In genomic region chr9:129100383-129101169, GRCh38 we compare ENCODE assay signal across 19 cellular contexts. TPM values are rescaled to one million over a fixed set of nuclear protein-coding genes. Genes with fewer than 3 reads are reported as not detected.
DNase-seq lines count a peak whose midpoint lies in the region; ATAC-seq, FAIRE-seq and TF ChIP-seq lines count a peak whose summit lies in the region.
"Had no signal": no experiment of that assay in that cellular context is flagged by ENCODE, and none has a peak within 500 bp of the region (broad histone marks: within the 10 kb centered on the region; RNA-seq: fewer than 3 reads in every experiment).

No MANE protein-coding gene starts in this region.

- POLR2A ChIA-PET in HepG2 (lab: Yijun Ruan, JAX): no interaction called here

- TF ChIP-seq CTCF in HepG2 (CRISPR knock-in tag; IDR thresholded peaks at IDR 0.05) (no peak), right lobe of liver (IDR thresholded peaks at IDR 0.05) (no peak), brain microvascular endothelial cell (IDR thresholded peaks at IDR 0.05; ENCODE audit: low read depth, low read length, missing control alignments) (peak; percentile 9)

- no peak overlapping the region for H3K4me3 Mint-ChIP-seq in activated naive CD8-positive, alpha-beta T cell treated with anti-CD3 and anti-CD28 coated beads, Interleukin-2, amount 50 U/mL, for 24 hours
- no peak overlapping the region for H3K4me3 Mint-ChIP-seq in effector memory CD8-positive, alpha-beta T cell
- H3K4me3 Mint-ChIP-seq: HFFc6 had no signal

- no peaks in the 10 kb centered on the region for H3K4me1 Mint-ChIP-seq in activated naive CD8-positive, alpha-beta T cell treated with anti-CD3 and anti-CD28 coated beads, Interleukin-2, amount 50 U/mL, for 24 hours
- H3K4me1 Mint-ChIP-seq in effector memory CD8-positive, alpha-beta T cell (ENCODE audit: low read depth in 2 of 2): no peaks in the 10 kb centered on the region

- in situ Hi-C loops in HepG2 (cut with HindIII; ENCODE audit: extremely low pct_ligation_motif_present, low pct_unique_long_range_greater_than_20kb) (no loop called here), brain microvascular endothelial cell (cut with HindIII; ENCODE audit: low pct_ligation_motif_present, low sequenced_read_pairs) (no loop called here)

- TF ChIP-seq EP300 in HepG2 (IDR thresholded peaks at IDR 0.05; ENCODE audit: low read depth in 2 of 2, low read length in 2 of 2) (no peak), HepG2 (CRISPR knock-in tag; IDR thresholded peaks at IDR 0.05; ENCODE audit: borderline replicate concordance) (no peak)

- H3K36me3 ChIP-seq in HepG2 (replicated peaks in 1 of 2; ENCODE audit: control insufficient read depth in 1 of 2, insufficient read depth in 2 of 2, low read length in 2 of 2) (peaks cover 0 to 3% of the 10 kb centered on the region in 2 experiments; a peak in 3 of 5 replicates), right lobe of liver (peaks cover 0 to 37% (median 17%) of the 10 kb centered on the region in 4 donors), brain microvascular endothelial cell (replicated peaks) (peaks cover 3% of the 10 kb centered on the region)

- H3K9me3 Mint-ChIP-seq in activated naive CD8-positive, alpha-beta T cell treated with anti-CD3 and anti-CD28 coated beads, Interleukin-2, amount 50 U/mL, for 24 hours: no peaks in the 10 kb centered on the region
- no peaks in the 10 kb centered on the region for H3K9me3 Mint-ChIP-seq in effector memory CD8-positive, alpha-beta T cell
- H3K9me3 Mint-ChIP-seq: HFFc6 had no signal

- H3K36me3 Mint-ChIP-seq in activated naive CD8-positive, alpha-beta T cell treated with anti-CD3 and anti-CD28 coated beads, Interleukin-2, amount 50 U/mL, for 24 hours (ENCODE audit: low read depth): no peaks in the 10 kb centered on the region
- H3K36me3 Mint-ChIP-seq in effector memory CD8-positive, alpha-beta T cell (ENCODE audit: insufficient read depth): peaks cover 3% of the 10 kb centered on the region

- no peaks in the 10 kb centered on the region for H3K4me1 ChIP-seq in HepG2 (ENCODE audit: insufficient read depth, low read length)
- no peaks in the 10 kb centered on the region for H3K4me1 ChIP-seq in right lobe of liver
- H3K4me1 ChIP-seq: A549 had no signal

- TF ChIP-seq RAD21 in HepG2 (CRISPR knock-in tag; IDR thresholded peaks at IDR 0.05): no peak

- no peaks in the 10 kb centered on the region for H3K79me2 ChIP-seq in HepG2 (ENCODE audit: insufficient read depth, low read length)

- no peak overlapping the region for H3K4me2 ChIP-seq in HepG2 (ENCODE audit: low read depth, low read length)
- H3K4me2 ChIP-seq: A549, KMS-11 had no signal

- TF ChIP-seq POLR2A in HepG2 (IDR thresholded peaks at IDR 0.05; ENCODE audit: insufficient read depth in 1 of 2, low read depth in 2 of 2, low read length in 2 of 2) (peak in 1 of 2 experiments; percentile 20; a peak in 1 of 4 replicates), right lobe of liver (IDR thresholded peaks at IDR 0.05) (no peak)

- FAIRE-seq in HepG2 (lab: Jason Lieb, UNC): no peak
- FAIRE-seq: A549, G401.6, GM12892 had no signal

- H3K27ac ChIP-seq in HepG2 (ENCODE audit: extremely low read length, insufficient read depth, low read length) (no peak overlapping the region), right lobe of liver (no peak overlapping the region), brain microvascular endothelial cell (no peak overlapping the region)
- H3K27ac ChIP-seq: A549, KMS-11 had no signal

- intact Hi-C loops in HepG2 (cut with micrococcal nuclease; ENCODE audit: unreplicated experiment) (no loop called here), right lobe of liver (cut with DNase I) (no loop called here)

- no peaks in the 10 kb centered on the region for H3K27me3 Mint-ChIP-seq in activated naive CD8-positive, alpha-beta T cell treated with anti-CD3 and anti-CD28 coated beads, Interleukin-2, amount 50 U/mL, for 24 hours
- no peaks in the 10 kb centered on the region for H3K27me3 Mint-ChIP-seq in effector memory CD8-positive, alpha-beta T cell

- H3K4me3 ChIP-seq in HepG2 (replicated peaks in 1 of 3; ENCODE audit: insufficient read depth in 1 of 3, low read depth in 2 of 3, low read length in 3 of 3): no peak overlapping the region
- no peak overlapping the region for H3K4me3 ChIP-seq in right lobe of liver
- no peak overlapping the region for H3K4me3 ChIP-seq in brain microvascular endothelial cell (ENCODE audit: low read depth, low read length)
- H3K4me3 ChIP-seq: A549 had no signal

- WGBS in HepG2 (ENCODE audit: low lambda C conversion rate): 87% methylated on average over 15 of the region's 28 CpGs
- WGBS in right lobe of liver (ENCODE audit: insufficient coverage, low coverage, low lambda C conversion rate, missing lambda C conversion rate): no CpG with 5 or more reads among the region's 28 CpGs

- CTCF ChIA-PET in HepG2 (lab: Yijun Ruan, JAX; ENCODE audit: low intra/inter-chr PET ratio, low total read pairs): no interaction called here

- no peaks in the 10 kb centered on the region for H3K9me3 ChIP-seq in HepG2 (ENCODE audit: low read length)
- H3K9me3 ChIP-seq in right lobe of liver: no peaks in the 10 kb centered on the region
- H3K9me3 ChIP-seq: A549 had no signal

- H3K9ac ChIP-seq in HepG2 (ENCODE audit: insufficient read depth, low read depth, low read length): no peak overlapping the region
- H3K9ac ChIP-seq: KMS-11 had no signal

- H2AFZ ChIP-seq in HepG2 (ENCODE audit: low read length): no peak overlapping the region

- H4K20me1 ChIP-seq in HepG2 (ENCODE audit: insufficient read depth, low read length): 0 out of 2 replicates have a peak, but pooled peaks cover 3% of the 10 kb centered on the region

- DNase-seq in HepG2 (ENCODE audit: low spot score) (no peak), right lobe of liver (no peak), brain microvascular endothelial cell (no peak), iPS-NIHi7 (ENCODE audit: extremely low spot score) (peak; percentile 34), MV-4-11 (lab: John Stamatoyannopoulos, UW) (no peak), NCI-H510A treated with DMSO at 0.1 percent for 48 hours (lab: John Stamatoyannopoulos, UW) (no peak)
- no peak for DNase-seq in activated naive CD8-positive, alpha-beta T cell treated with anti-CD3 and anti-CD28 coated beads, Interleukin-2, amount 50 U/mL, for 24 hours
- no peak for DNase-seq in effector memory CD8-positive, alpha-beta T cell
- DNase-seq: Calu3, HFFc6, MM.1S, NCI-H1105 treated with DMSO at 0.1 percent for 48 hours, NCI-H187, NCI-H524 treated with DMSO at 0.1 percent for 48 hours, SHP77 treated with DMSO at 0.1 percent for 48 hours had no signal

- H3K27ac Mint-ChIP-seq in activated naive CD8-positive, alpha-beta T cell treated with anti-CD3 and anti-CD28 coated beads, Interleukin-2, amount 50 U/mL, for 24 hours: no peak overlapping the region
- H3K27ac Mint-ChIP-seq in effector memory CD8-positive, alpha-beta T cell: no peak overlapping the region
- H3K27ac Mint-ChIP-seq: HFFc6 had no signal

- ATAC-seq in HepG2 (no peak), right lobe of liver (no peak)
- ATAC-seq in activated naive CD8-positive, alpha-beta T cell treated with anti-CD3 and anti-CD28 coated beads, Interleukin-2, amount 50 U/mL, for 24 hours: no peak
- ATAC-seq in effector memory CD8-positive, alpha-beta T cell (replicated peaks): no peak
- ATAC-seq: A549 had no signal

- no peaks in the 10 kb centered on the region for H3K27me3 ChIP-seq in HepG2 (ENCODE audit: control insufficient read depth in 1 of 2, insufficient read depth in 2 of 2, low read length in 2 of 2)
- no peaks in the 10 kb centered on the region for H3K27me3 ChIP-seq in right lobe of liver
- H3K27me3 ChIP-seq in brain microvascular endothelial cell (replicated peaks): no peaks in the 10 kb centered on the region

- no TSS peak for BruUV-seq in HepG2 (replicated peaks; lab: Mats Ljungman, UMichigan)

RNA-seq across cellular contexts. Expression of gene CRAT, which starts 10.0 kb away (rescaled TPM):
- total RNA-seq in HepG2 (2016; rRNA removed; fragmentation: Illumina TruSeq; extraction: Trizol): 26.6 and 29.3 TPM in 2 replicates
- total RNA-seq in HepG2 (2016; cell fraction: cytosol; rRNA removed; fragmentation: Illumina TruSeq; extraction: Trizol; ENCODE audit: low read depth): 13.7 and 20.3 TPM in 2 replicates
- total RNA-seq in HepG2 (2016; cell fraction: insoluble cytoplasmic fraction; rRNA removed; fragmentation: Illumina TruSeq; extraction: Trizol): 24.5 and 28.0 TPM in 2 replicates
- 27.1 and 32.0 TPM in 2 replicates for total RNA-seq in HepG2 (2016; cell fraction: membrane; rRNA removed; fragmentation: Illumina TruSeq; extraction: Trizol)
- total RNA-seq in HepG2 (2016; cell fraction: nucleus; rRNA removed; fragmentation: Illumina TruSeq; extraction: Trizol): 17.6 and 18.1 TPM in 2 replicates
- 26.1 and 31.1 TPM in 2 replicates for polyA plus RNA-seq in HepG2 (2011; rRNA removed)
- 21.4 and 24.4 TPM in 2 replicates for polyA plus RNA-seq in HepG2 (2011; cell fraction: cytosol; rRNA removed)
- 62.4 and 63.9 TPM in 2 replicates for polyA plus RNA-seq in HepG2 (2011; cell fraction: nucleus; rRNA removed)
- polyA plus RNA-seq in HepG2 (2012): 32.3 and 32.7 TPM in 2 replicates
- 18.5 and 23.3 TPM in 2 replicates for polyA plus RNA-seq in HepG2 (2016; cell fraction: cytosol; fragmentation: Illumina TruSeq; extraction: Trizol; ENCODE audit: low read depth)
- 27.2 and 34.4 TPM in 2 replicates for polyA plus RNA-seq in HepG2 (2016; cell fraction: insoluble cytoplasmic fraction; fragmentation: Illumina TruSeq; extraction: Trizol; ENCODE audit: low read depth)
- 26.8 and 32.7 TPM in 2 replicates for polyA plus RNA-seq in HepG2 (2016; cell fraction: membrane; fragmentation: Illumina TruSeq; extraction: Trizol; ENCODE audit: low read depth)
- 29.5 and 29.9 TPM in 2 replicates for polyA plus RNA-seq in HepG2 (2016; cell fraction: nucleus; fragmentation: Illumina TruSeq; extraction: Trizol; ENCODE audit: insufficient read depth, low read depth)
- 7.1 and 60.6 TPM in 2 replicates for polyA minus RNA-seq in HepG2 (2011; rRNA and poly(A)+ RNA removed; ENCODE audit: low replicate concordance)
- 24.5 and 25.6 TPM in 2 replicates for polyA minus RNA-seq in HepG2 (2011; cell fraction: cytosol; rRNA and poly(A)+ RNA removed)
- 11.7 and 16.0 TPM in 2 replicates for polyA minus RNA-seq in HepG2 (2011; cell fraction: nucleus; rRNA and poly(A)+ RNA removed)
- total RNA-seq in right lobe of liver: 100 to 1,000 TPM in 4 of 6 experiments, 10 to 100 TPM in 2; 86.1 to 146 (median 104) TPM

RNA-seq across cellular contexts. Expression of gene PTPA, which starts 10.6 kb away (rescaled TPM):
- 105 and 109 TPM in 2 replicates for total RNA-seq in HepG2 (2016; rRNA removed; fragmentation: Illumina TruSeq; extraction: Trizol)
- total RNA-seq in HepG2 (2016; cell fraction: cytosol; rRNA removed; fragmentation: Illumina TruSeq; extraction: Trizol; ENCODE audit: low read depth): 13.7 and 14.3 TPM in 2 replicates
- total RNA-seq in HepG2 (2016; cell fraction: insoluble cytoplasmic fraction; rRNA removed; fragmentation: Illumina TruSeq; extraction: Trizol): 107 and 108 TPM in 2 replicates
- 42.5 and 49.9 TPM in 2 replicates for total RNA-seq in HepG2 (2016; cell fraction: membrane; rRNA removed; fragmentation: Illumina TruSeq; extraction: Trizol)
- total RNA-seq in HepG2 (2016; cell fraction: nucleus; rRNA removed; fragmentation: Illumina TruSeq; extraction: Trizol): 57.5 and 66.5 TPM in 2 replicates
- 79.3 and 86.0 TPM in 2 replicates for polyA plus RNA-seq in HepG2 (2011; rRNA removed)
- polyA plus RNA-seq in HepG2 (2011; cell fraction: cytosol; rRNA removed): 78.6 and 93.8 TPM in 2 replicates
- 64.7 and 73.4 TPM in 2 replicates for polyA plus RNA-seq in HepG2 (2011; cell fraction: nucleus; rRNA removed)
- polyA plus RNA-seq in HepG2 (2012): 58.7 and 58.8 TPM in 2 replicates
- polyA plus RNA-seq in HepG2 (2016; cell fraction: cytosol; fragmentation: Illumina TruSeq; extraction: Trizol; ENCODE audit: low read depth): 12.7 and 14.2 TPM in 2 replicates
- 95.6 and 101 TPM in 2 replicates for polyA plus RNA-seq in HepG2 (2016; cell fraction: insoluble cytoplasmic fraction; fragmentation: Illumina TruSeq; extraction: Trizol; ENCODE audit: low read depth)
- polyA plus RNA-seq in HepG2 (2016; cell fraction: membrane; fragmentation: Illumina TruSeq; extraction: Trizol; ENCODE audit: low read depth): 35.2 and 36.7 TPM in 2 replicates
- 80.4 and 88.7 TPM in 2 replicates for polyA plus RNA-seq in HepG2 (2016; cell fraction: nucleus; fragmentation: Illumina TruSeq; extraction: Trizol; ENCODE audit: insufficient read depth, low read depth)
- polyA minus RNA-seq in HepG2 (2011; rRNA and poly(A)+ RNA removed; ENCODE audit: low replicate concordance): 104 and 215 TPM in 2 replicates
- polyA minus RNA-seq in HepG2 (2011; cell fraction: cytosol; rRNA and poly(A)+ RNA removed): 57.5 and 58.2 TPM in 2 replicates
- 32.4 and 34.9 TPM in 2 replicates for polyA minus RNA-seq in HepG2 (2011; cell fraction: nucleus; rRNA and poly(A)+ RNA removed)
- total RNA-seq in right lobe of liver: 100 to 1,000 TPM in 1 of 6 experiments, 10 to 100 TPM in 5; 55.4 to 123 (median 62.0) TPM

RNA-seq across cellular contexts. Expression of gene DOLPP1, which starts 19.7 kb away (rescaled TPM):
- total RNA-seq in HepG2 (2016; rRNA removed; fragmentation: Illumina TruSeq; extraction: Trizol) (15.1 and 34.1 TPM in 2 replicates), right lobe of liver (10 to 100 TPM; 10.1 to 16.8 (median 13.3) TPM)
- 4.4 and 4.8 TPM in 2 replicates for total RNA-seq in HepG2 (2016; cell fraction: cytosol; rRNA removed; fragmentation: Illumina TruSeq; extraction: Trizol; ENCODE audit: low read depth)
- 14.3 and 33.9 TPM in 2 replicates for total RNA-seq in HepG2 (2016; cell fraction: insoluble cytoplasmic fraction; rRNA removed; fragmentation: Illumina TruSeq; extraction: Trizol)
- total RNA-seq in HepG2 (2016; cell fraction: membrane; rRNA removed; fragmentation: Illumina TruSeq; extraction: Trizol): 11.5 and 12.2 TPM in 2 replicates
- total RNA-seq in HepG2 (2016; cell fraction: nucleus; rRNA removed; fragmentation: Illumina TruSeq; extraction: Trizol): 27.9 and 34.5 TPM in 2 replicates
- polyA plus RNA-seq in HepG2 (2011; rRNA removed): 20.9 and 21.0 TPM in 2 replicates
- 18.4 and 24.7 TPM in 2 replicates for polyA plus RNA-seq in HepG2 (2011; cell fraction: cytosol; rRNA removed)
- 17.8 and 22.4 TPM in 2 replicates for polyA plus RNA-seq in HepG2 (2011; cell fraction: nucleus; rRNA removed)
- polyA plus RNA-seq in HepG2 (2012): 7.5 and 9.0 TPM in 2 replicates
- polyA plus RNA-seq in HepG2 (2016; cell fraction: cytosol; fragmentation: Illumina TruSeq; extraction: Trizol; ENCODE audit: low read depth): 3.5 and 3.7 TPM in 2 replicates
- polyA plus RNA-seq in HepG2 (2016; cell fraction: insoluble cytoplasmic fraction; fragmentation: Illumina TruSeq; extraction: Trizol; ENCODE audit: low read depth): 15.8 and 16.0 TPM in 2 replicates
- polyA plus RNA-seq in HepG2 (2016; cell fraction: membrane; fragmentation: Illumina TruSeq; extraction: Trizol; ENCODE audit: low read depth): 6.2 and 7.2 TPM in 2 replicates
- 48.2 and 51.4 TPM in 2 replicates for polyA plus RNA-seq in HepG2 (2016; cell fraction: nucleus; fragmentation: Illumina TruSeq; extraction: Trizol; ENCODE audit: insufficient read depth, low read depth)
- 31.9 and 42.4 TPM in 2 replicates for polyA minus RNA-seq in HepG2 (2011; rRNA and poly(A)+ RNA removed; ENCODE audit: low replicate concordance)
- polyA minus RNA-seq in HepG2 (2011; cell fraction: cytosol; rRNA and poly(A)+ RNA removed): 9.3 and 12.5 TPM in 2 replicates
- polyA minus RNA-seq in HepG2 (2011; cell fraction: nucleus; rRNA and poly(A)+ RNA removed): 4.4 and 6.6 TPM in 2 replicates
